Comparison of ENCODE assay signal across 2 cellular contexts in the genomic region with DNA sequence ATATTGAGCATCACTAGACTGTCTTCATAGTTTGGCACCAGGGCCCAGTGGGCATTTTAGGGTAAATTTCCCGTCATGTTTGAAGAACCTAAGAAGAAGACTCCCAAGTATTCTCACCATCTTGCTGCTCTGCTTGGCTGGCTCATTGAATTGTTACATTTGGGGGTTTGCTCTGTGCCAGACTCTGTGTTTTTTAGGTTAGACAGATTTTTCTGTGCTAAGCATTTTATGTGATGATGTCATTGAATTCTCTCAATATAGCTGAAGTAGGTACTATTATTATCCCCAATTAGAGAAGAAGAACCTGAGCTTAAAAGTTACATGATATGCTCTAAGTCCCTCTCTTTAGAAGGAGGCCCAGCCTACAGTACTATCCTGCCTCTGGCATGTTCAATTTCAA.
TF ChIP-seq lines count a peak whose summit lies in the region.

No MANE protein-coding gene starts in this region.

TF ChIP-seq in HepG2, 621 proteins besides CTCF, POLR2A, EP300 and RAD21:
- TF ChIP-seq ATF7 (IDR thresholded peaks at IDR 0.05) (peak; percentile 88), ATF7 (CRISPR knock-in tag; IDR thresholded peaks at IDR 0.05) (no peak), CEBPB (IDR thresholded peaks at IDR 0.05; ENCODE audit: borderline replicate concordance, low read depth, low read length) (no peak)

TF ChIP-seq in IMR-90, 13 proteins besides CTCF, POLR2A, EP300 and RAD21:
- TF ChIP-seq MAFK (IDR thresholded peaks at IDR 0.05; ENCODE audit: low read depth, low read length) (0 out of 2 replicates have a peak, but pooled peaks have one; percentile 17), MAZ (IDR thresholded peaks at IDR 0.05; ENCODE audit: borderline replicate concordance, low read depth, low read length) (no peak)
